ENCODE assay signal across 8 cellular contexts in the genomic region with DNA sequence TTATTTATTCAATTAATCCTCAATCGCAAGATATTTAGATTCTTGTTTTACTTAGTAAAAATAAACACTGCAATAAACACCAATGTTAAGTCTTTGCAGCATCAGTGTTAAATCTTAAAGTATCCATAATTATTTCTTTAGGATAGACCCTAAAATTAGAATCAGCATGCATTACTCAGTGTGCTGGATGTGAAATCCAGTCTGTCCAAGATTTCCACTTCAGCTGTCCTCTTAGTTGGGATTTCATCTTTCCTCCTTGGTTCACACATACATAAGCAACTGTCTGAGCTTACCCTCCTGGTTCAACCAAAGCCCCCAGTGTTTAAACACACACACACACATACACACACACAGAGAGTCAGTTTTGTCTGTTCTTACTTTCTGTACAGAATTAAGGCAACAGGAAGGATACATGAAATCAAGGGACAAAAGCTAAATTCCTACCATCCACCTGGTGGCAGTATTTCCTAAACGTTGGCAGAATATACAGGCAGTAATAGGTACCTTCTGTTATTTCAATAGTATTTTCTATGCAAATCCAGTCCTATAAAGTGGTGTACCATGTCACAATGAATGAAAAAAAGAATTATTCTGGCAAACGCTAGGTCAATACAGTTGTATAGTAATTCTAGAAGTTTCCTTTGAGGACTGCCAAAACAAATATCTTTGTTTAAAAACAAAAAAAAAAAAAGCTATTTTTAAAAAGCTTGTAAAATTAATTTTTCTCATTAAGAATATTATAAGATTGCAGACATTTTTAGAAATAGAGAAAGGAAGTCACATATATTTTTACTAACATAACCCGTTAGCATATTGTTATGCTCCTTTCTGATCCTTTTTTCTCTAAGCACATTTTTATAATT. TPM values are rescaled to one million over a fixed set of nuclear protein-coding genes. Genes with fewer than 3 reads are reported as not detected.
DNase-seq lines count a peak whose midpoint lies in the region; ATAC-seq and TF ChIP-seq lines count a peak whose summit lies in the region.

No MANE protein-coding gene starts in this region.

- POLR2A ChIA-PET in naive thymus-derived CD4-positive, alpha-beta T cell (lab: Charles Lee), result interaction anchor here (0.6 to 1.6 kb wide), 5 partner anchors 86 to 130 kb away, joined by 3 to 13 read pairs (median 4); no protein-coding TSS in a partner anchor

- no peaks in the 10 kb centered on the region for H3K4me1 Mint-ChIP-seq in naive thymus-derived CD4-positive, alpha-beta T cell

- no peaks in the 10 kb centered on the region for H3K36me3 Mint-ChIP-seq in naive thymus-derived CD4-positive, alpha-beta T cell

- H3K27me3 Mint-ChIP-seq in naive thymus-derived CD4-positive, alpha-beta T cell, result peaks cover 0 to 17% (median 0%) of the 10 kb centered on the region in 5 donors

- no peaks in the 10 kb centered on the region for H3K9me3 Mint-ChIP-seq in naive thymus-derived CD4-positive, alpha-beta T cell

- no peaks in the 10 kb centered on the region for H3K4me1 ChIP-seq in esophagus squamous epithelium
- no peaks in the 10 kb centered on the region for H3K4me1 ChIP-seq in naive thymus-derived CD4-positive, alpha-beta T cell (ENCODE audit: control insufficient read depth in 2 of 2, insufficient read depth in 2 of 2, low read length in 2 of 2)

- H3K4me3 ChIP-seq in esophagus squamous epithelium, result no peak overlapping the region
- H3K4me3 ChIP-seq in naive thymus-derived CD4-positive, alpha-beta T cell (ENCODE audit: low read length), result no peak overlapping the region

- no peak overlapping the region for H3K27ac ChIP-seq in esophagus squamous epithelium
- no peak overlapping the region for H3K27ac ChIP-seq in naive thymus-derived CD4-positive, alpha-beta T cell (ENCODE audit: low read depth, low read length)

- TF ChIP-seq POLR2A in esophagus squamous epithelium (IDR thresholded peaks at IDR 0.05), result no peak

- peak; percentile 58 to 84 (median 72) for TF ChIP-seq CTCF in esophagus squamous epithelium (IDR thresholded peaks at IDR 0.05)

- H3K27ac Mint-ChIP-seq in naive thymus-derived CD4-positive, alpha-beta T cell, result no peak overlapping the region

- no peaks in the 10 kb centered on the region for H3K36me3 ChIP-seq in esophagus squamous epithelium
- no peaks in the 10 kb centered on the region for H3K36me3 ChIP-seq in naive thymus-derived CD4-positive, alpha-beta T cell (ENCODE audit: control insufficient read depth in 2 of 3, insufficient read depth in 3 of 3, low read length in 3 of 3)

- H3K27me3 ChIP-seq in esophagus squamous epithelium, result no peaks in the 10 kb centered on the region
- H3K27me3 ChIP-seq in naive thymus-derived CD4-positive, alpha-beta T cell (ENCODE audit: control insufficient read depth in 2 of 2, insufficient read depth in 2 of 2, low read length in 2 of 2), result no peaks in the 10 kb centered on the region

- H3K4me3 Mint-ChIP-seq in naive thymus-derived CD4-positive, alpha-beta T cell, result no peak overlapping the region

- CTCF ChIA-PET in naive thymus-derived CD4-positive, alpha-beta T cell (lab: Charles Lee), result interaction anchor here (0.6 to 3.8 kb wide), 33 partner anchors 8 to 448 kb away, joined by 3 to 117 read pairs (median 5); a partner anchor contains a TSS

- WGBS in esophagus squamous epithelium, 2 donors, result 38 to 43% methylated on average over 4 of the region's 4 CpGs

- DNase-seq in stimulated activated CD4-positive, alpha-beta T cell treated with anti-CD3 and anti-CD28 coated beads, Interleukin-1b, Interleukin-23, amount 100 ng/mL, for 24 hours (ENCODE audit: low read depth in 4 of 4, low spot score in 1 of 4), result peak in 3 of 4 experiments; percentile 1 to 10 (median 5)
- no peak for DNase-seq in stimulated activated CD4-positive, alpha-beta T cell treated with anti-CD3 and anti-CD28 coated beads, Interleukin-1b, Interleukin-23, amount 100 ng/mL, for 48 hours
- peak; percentile 60 for DNase-seq in HPDE6-E6E7 (ENCODE audit: extremely low spot score)
- peak; percentile 95 for DNase-seq in NCI-H526 treated with DMSO at 0.1 percent for 48 hours (lab: John Stamatoyannopoulos, UW)
- DNase-seq in activated CD4-positive, alpha-beta T cell treated with anti-CD3 and anti-CD28 coated beads, Interleukin-2, amount 50 U/mL, for 1 hour, result peak; percentile 11
- no peak for DNase-seq in esophagus squamous epithelium (lab: John Stamatoyannopoulos, UW)
- peak in 7 of 9 donors; percentile 53 to 76 (median 68) for DNase-seq in naive thymus-derived CD4-positive, alpha-beta T cell
- no peak for DNase-seq in GOT3 (lab: John Stamatoyannopoulos, UW)

- intact Hi-C loops in esophagus squamous epithelium (cut with DNase I), result loop anchor here (2.0 kb wide), 1 partner anchor 125 kb away; no protein-coding TSS in a partner anchor
- intact Hi-C loops in naive thymus-derived CD4-positive, alpha-beta T cell (cut with micrococcal nuclease), result loop anchor here (1.0 to 2.0 kb wide), 5 partner anchors 85 to 577 kb away; no protein-coding TSS in a partner anchor

- H3K9me3 ChIP-seq in esophagus squamous epithelium, result no peaks in the 10 kb centered on the region
- H3K9me3 ChIP-seq in naive thymus-derived CD4-positive, alpha-beta T cell (ENCODE audit: control insufficient read depth in 2 of 3, low read length in 3 of 3), result no peaks in the 10 kb centered on the region

- peak; percentile 86 for ATAC-seq in naive thymus-derived CD4-positive, alpha-beta T cell

RNA-seq across cellular contexts. Expression of a gene that starts 27.3 kb away (rescaled TPM):
- 10 to 100 TPM in 2 of 4 donors, 1 to 10 TPM in 2; 6.9 to 15.1 (median 11.7) TPM for total RNA-seq in esophagus squamous epithelium
- 10 to 100 TPM in 2 of 5 experiments, 1 to 10 TPM in 3; 6.4 to 58.3 (median 7.2) TPM for total RNA-seq in naive thymus-derived CD4-positive, alpha-beta T cell
- polyA plus RNA-seq in naive thymus-derived CD4-positive, alpha-beta T cell, result 1 to 10 TPM; 1.1 to 2.2 TPM

RNA-seq across cellular contexts. Expression of a gene that starts 31.4 kb away (rescaled TPM):
- under 1 TPM in 1 of 4 donors, not detected in 3; 0.38 TPM for total RNA-seq in esophagus squamous epithelium
- not detected for total RNA-seq in naive thymus-derived CD4-positive, alpha-beta T cell
- not detected for polyA plus RNA-seq in naive thymus-derived CD4-positive, alpha-beta T cell

Comparison
In these comparisons a context has a peak if more than half of its experiments do, and no peak if none do; other contexts are left out.
1. DNase-seq: peak in stimulated activated CD4-positive, alpha-beta T cell treated with anti-CD3 and anti-CD28 coated beads, Interleukin-1b, Interleukin-23, amount 100 ng/mL, for 24 hours (3 of 4), HPDE6-E6E7 (single experiment), NCI-H526 treated with DMSO at 0.1 percent for 48 hours (single experiment), activated CD4-positive, alpha-beta T cell treated with anti-CD3 and anti-CD28 coated beads, Interleukin-2, amount 50 U/mL, for 1 hour (single experiment) and naive thymus-derived CD4-positive, alpha-beta T cell (7 of 9); none in stimulated activated CD4-positive, alpha-beta T cell treated with anti-CD3 and anti-CD28 coated beads, Interleukin-1b, Interleukin-23, amount 100 ng/mL, for 48 hours (single experiment), esophagus squamous epithelium (single experiment) and GOT3 (single experiment).